Comparison of ENCODE assay signal across 1 cellular context in the genomic region with DNA sequence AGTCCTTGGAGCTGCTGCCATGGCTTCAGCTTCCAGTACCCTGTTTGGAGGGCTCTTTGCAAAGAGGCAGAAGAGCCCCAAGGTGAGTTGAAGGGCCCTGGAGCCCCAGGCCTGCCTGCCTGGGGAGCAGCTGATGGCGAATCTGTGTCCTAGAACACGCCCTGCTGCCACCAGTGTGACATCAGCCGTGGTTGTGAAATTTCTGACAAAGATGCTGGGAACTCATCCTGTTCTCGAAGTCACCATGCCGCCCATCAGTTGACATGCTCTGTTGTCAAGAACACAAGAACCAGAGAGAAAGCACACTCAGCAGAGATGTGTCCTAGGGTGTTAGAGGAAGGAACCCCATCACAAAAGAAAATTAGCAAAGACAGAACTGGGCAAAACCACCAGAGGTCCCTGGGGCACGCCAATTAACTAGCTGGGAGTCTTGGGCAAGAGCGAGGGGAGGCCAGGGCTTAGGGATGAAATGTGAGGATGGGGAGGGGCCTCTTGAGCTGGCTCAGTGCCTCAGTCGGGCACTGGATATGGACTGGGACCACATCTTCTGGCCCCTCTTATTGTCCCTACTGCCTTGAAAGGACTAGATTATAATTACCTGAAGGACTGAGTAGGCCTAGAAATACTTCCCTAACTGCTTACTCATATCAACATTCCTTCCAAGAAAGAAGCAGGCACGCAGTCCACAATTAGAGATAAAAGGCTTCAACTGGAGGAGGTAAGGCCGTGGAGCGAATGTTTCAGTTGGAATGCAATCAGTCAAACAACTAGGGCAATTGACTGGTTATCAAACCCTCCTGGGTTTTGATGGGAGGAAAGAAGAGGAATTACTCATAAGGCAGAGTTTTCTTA.
TF ChIP-seq lines count a peak whose summit lies in the region.

No MANE protein-coding gene starts in this region.

TF ChIP-seq in HepG2, 621 proteins besides CTCF, POLR2A, EP300 and RAD21 (continued from another document):
- TF ChIP-seq, protein P1, sequence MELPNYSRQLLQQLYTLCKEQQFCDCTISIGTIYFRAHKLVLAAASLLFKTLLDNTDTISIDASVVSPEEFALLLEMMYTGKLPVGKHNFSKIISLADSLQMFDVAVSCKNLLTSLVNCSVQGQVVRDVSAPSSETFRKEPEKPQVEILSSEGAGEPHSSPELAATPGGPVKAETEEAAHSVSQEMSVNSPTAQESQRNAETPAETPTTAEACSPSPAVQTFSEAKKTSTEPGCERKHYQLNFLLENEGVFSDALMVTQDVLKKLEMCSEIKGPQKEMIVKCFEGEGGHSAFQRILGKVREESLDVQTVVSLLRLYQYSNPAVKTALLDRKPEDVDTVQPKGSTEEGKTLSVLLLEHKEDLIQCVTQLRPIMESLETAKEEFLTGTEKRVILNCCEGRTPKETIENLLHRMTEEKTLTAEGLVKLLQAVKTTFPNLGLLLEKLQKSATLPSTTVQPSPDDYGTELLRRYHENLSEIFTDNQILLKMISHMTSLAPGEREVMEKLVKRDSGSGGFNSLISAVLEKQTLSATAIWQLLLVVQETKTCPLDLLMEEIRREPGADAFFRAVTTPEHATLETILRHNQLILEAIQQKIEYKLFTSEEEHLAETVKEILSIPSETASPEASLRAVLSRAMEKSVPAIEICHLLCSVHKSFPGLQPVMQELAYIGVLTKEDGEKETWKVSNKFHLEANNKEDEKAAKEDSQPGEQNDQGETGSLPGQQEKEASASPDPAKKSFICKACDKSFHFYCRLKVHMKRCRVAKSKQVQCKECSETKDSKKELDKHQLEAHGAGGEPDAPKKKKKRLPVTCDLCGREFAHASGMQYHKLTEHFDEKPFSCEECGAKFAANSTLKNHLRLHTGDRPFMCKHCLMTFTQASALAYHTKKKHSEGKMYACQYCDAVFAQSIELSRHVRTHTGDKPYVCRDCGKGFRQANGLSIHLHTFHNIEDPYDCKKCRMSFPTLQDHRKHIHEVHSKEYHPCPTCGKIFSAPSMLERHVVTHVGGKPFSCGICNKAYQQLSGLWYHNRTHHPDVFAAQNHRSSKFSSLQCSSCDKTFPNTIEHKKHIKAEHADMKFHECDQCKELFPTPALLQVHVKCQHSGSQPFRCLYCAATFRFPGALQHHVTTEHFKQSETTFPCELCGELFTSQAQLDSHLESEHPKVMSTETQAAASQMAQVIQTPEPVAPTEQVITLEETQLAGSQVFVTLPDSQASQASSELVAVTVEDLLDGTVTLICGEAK (IDR thresholded peaks at IDR 0.05) = no peak
- TF ChIP-seq, protein P1 (CRISPR knock-in tag; IDR thresholded peaks at IDR 0.05) = no peak
